Comparison of ENCODE assay signal across 1 cellular context in the genomic region with DNA sequence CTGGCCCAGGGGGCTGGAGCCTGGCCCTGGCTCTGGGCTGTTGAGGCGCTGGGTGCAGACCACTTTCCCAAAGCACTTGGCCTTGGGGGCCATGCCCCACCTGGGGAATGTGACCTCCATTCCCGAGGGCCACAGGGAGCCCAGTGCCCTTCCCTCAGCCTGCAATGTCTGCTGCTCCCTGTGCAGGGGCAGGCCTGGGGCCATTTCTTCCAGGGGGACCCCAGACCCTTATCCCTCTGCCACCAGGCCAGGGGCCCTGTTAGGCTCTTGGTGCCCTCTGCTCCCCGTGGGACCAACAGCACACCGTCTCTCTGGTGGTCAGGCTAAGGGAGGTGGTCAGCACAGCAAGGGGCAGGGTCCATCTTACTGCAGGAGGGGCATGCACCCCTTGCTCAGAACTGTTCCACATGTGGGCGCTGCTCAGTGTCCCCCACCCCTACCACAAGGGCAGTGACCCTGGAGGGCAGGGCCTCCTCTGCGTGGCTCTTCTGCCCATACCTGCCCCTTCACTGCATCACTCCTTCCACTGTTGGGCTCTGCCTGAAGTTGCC.
TF ChIP-seq lines count a peak whose summit lies in the region.

No MANE protein-coding gene starts in this region.

TF ChIP-seq in IMR-90, 13 proteins besides CTCF, POLR2A, EP300 and RAD21:
- TF ChIP-seq CEBPB (IDR thresholded peaks at IDR 0.05; ENCODE audit: low read depth, low read length): no peak
- TF ChIP-seq BHLHE40 (IDR thresholded peaks at IDR 0.05; ENCODE audit: low read depth, low read length): no peak
- no peak for TF ChIP-seq CHD1 (IDR thresholded peaks at IDR 0.05; ENCODE audit: low read depth, low read length)
- no peak for TF ChIP-seq FOS (IDR thresholded peaks at IDR 0.05; ENCODE audit: low read depth, low read length)
- no peak for TF ChIP-seq RCOR1 (IDR thresholded peaks at IDR 0.05; ENCODE audit: insufficient replicate concordance, low read length)
- no peak for TF ChIP-seq MAZ (IDR thresholded peaks at IDR 0.05; ENCODE audit: borderline replicate concordance, low read depth, low read length)
- no peak for TF ChIP-seq MXI1 (IDR thresholded peaks at IDR 0.05; ENCODE audit: borderline replicate concordance, low read depth, low read length)
- no peak for TF ChIP-seq SMC3 (IDR thresholded peaks at IDR 0.05; ENCODE audit: low read depth, low read length)
- TF ChIP-seq, protein P1, sequence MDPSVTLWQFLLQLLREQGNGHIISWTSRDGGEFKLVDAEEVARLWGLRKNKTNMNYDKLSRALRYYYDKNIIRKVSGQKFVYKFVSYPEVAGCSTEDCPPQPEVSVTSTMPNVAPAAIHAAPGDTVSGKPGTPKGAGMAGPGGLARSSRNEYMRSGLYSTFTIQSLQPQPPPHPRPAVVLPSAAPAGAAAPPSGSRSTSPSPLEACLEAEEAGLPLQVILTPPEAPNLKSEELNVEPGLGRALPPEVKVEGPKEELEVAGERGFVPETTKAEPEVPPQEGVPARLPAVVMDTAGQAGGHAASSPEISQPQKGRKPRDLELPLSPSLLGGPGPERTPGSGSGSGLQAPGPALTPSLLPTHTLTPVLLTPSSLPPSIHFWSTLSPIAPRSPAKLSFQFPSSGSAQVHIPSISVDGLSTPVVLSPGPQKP (IDR thresholded peaks at IDR 0.05; ENCODE audit: borderline replicate concordance, low read depth, low read length): no peak
- TF ChIP-seq RFX5 (IDR thresholded peaks at IDR 0.05; ENCODE audit: low read depth, low read length): no peak
